Comparison of ENCODE assay signal across 34 cellular contexts in the genomic region with DNA sequence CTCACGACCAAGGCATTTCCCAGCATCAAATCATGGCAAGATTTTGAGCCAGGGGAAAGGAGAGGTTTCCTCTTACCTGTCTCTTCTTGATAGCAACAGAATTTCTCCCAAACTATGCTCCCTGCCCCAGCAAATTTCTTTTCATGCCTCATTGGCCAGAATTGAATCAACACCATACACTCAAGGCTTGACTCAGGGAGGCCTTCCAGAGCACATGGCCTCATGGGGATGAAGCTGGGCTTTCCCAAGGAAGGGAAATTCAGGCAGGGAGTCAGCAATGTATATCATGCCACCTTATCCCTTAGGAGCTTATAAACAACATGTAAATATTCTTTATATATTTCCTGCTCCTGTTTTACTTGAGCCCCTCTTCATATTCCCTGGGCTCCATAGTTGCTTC.
A peak's percentile ranks its signal among the peaks of the same experiment; 100 is the strongest.
DNase-seq lines count a peak whose midpoint lies in the region; ATAC-seq and TF ChIP-seq lines count a peak whose summit lies in the region.
"Had no signal": no experiment of that assay in that cellular context is flagged by ENCODE, and none has a peak within 500 bp of the region (broad histone marks: within the 10 kb centered on the region; RNA-seq: fewer than 3 reads in every experiment).

No MANE protein-coding gene starts in this region.

- H3K4me3 ChIP-seq in GM23248 (no peak overlapping the region), gastrocnemius medialis (no peak overlapping the region)
- H3K4me3 ChIP-seq: BLaER1 treated with 17β-estradiol and CSF1 and Interleukin-3, amounts not matched to agents 10 nM and 100 nM; hepatocyte; lung; mucosa of descending colon; ovary; SJCRH30; smooth muscle cell had no signal

- no peak overlapping the region for H3K27ac Mint-ChIP-seq in activated T-cell treated with anti-CD3 and anti-CD28 coated beads, Interleukin-2, amount 50 U/mL, for 72 hours
- H3K27ac Mint-ChIP-seq: activated B cell treated with CpG ODN at 0.5 μM for 24 hours; activated CD4-positive, alpha-beta T cell treated with anti-CD3 and anti-CD28 coated beads, Interleukin-2, amount 10 ng/mL, durations not matched to agents 7 days and 5 days; activated naive CD8-positive, alpha-beta T cell treated with anti-CD3 and anti-CD28 coated beads, Interleukin-2, amount 10 ng/mL, durations not matched to agents 7 days and 5 days; stimulated activated naive CD8-positive, alpha-beta T cell treated with anti-CD3 and anti-CD28 coated beads, Interleukin-15, amount 100 ng/mL, for 72 hours had no signal

- no peak overlapping the region for H3K9ac ChIP-seq in GM23248
- H3K9ac ChIP-seq: BLaER1 treated with 17β-estradiol and CSF1 and Interleukin-3, amounts not matched to agents 10 nM and 100 nM had no signal

- H3K4me1 ChIP-seq in GM23248 (ENCODE audit: insufficient read depth) (peaks cover 23% of the 10 kb centered on the region), gastrocnemius medialis (peaks cover 0 to 14% of the 10 kb centered on the region in 2 donors)
- H3K4me1 ChIP-seq: SJCRH30 had no signal

- in situ Hi-C loops in GM23248 (cut with MboI), result no loop called here
- in situ Hi-C loops in gastrocnemius medialis (cut with MboI; ENCODE audit: low sequenced_read_pairs in 4 of 4), result no loop called here

- H4K20me1 ChIP-seq in GM23248 (ENCODE audit: insufficient read depth), result no peaks in the 10 kb centered on the region
- H4K20me1 ChIP-seq: BLaER1 treated with 17β-estradiol and CSF1 and Interleukin-3, amounts not matched to agents 10 nM and 100 nM had no signal

- peaks cover 15% of the 10 kb centered on the region for H3F3A ChIP-seq in GM23248 (ENCODE audit: insufficient read depth)

- peaks cover 0 to 1% of the 10 kb centered on the region in 2 donors for H3K36me3 Mint-ChIP-seq in activated T-cell treated with anti-CD3 and anti-CD28 coated beads, Interleukin-2, amount 50 U/mL, for 72 hours (ENCODE audit: insufficient read depth in 2 of 2)

- H3K9me3 Mint-ChIP-seq in activated T-cell treated with anti-CD3 and anti-CD28 coated beads, Interleukin-2, amount 50 U/mL, for 72 hours, result no peaks in the 10 kb centered on the region
- H3K9me3 Mint-ChIP-seq: activated B cell treated with CpG ODN at 0.5 μM for 24 hours; stimulated activated naive CD8-positive, alpha-beta T cell treated with anti-CD3 and anti-CD28 coated beads, Interleukin-15, amount 100 ng/mL, for 72 hours had no signal

- H3K27ac ChIP-seq in GM23248 (peak overlapping the region; percentile 49; the same call in 1 of the 2 replicates), VCaP (peak overlapping the region; percentile 76; the same call in 1 of the 2 replicates), gastrocnemius medialis (peak overlapping the region; percentile 61 to 75 (median 70))
- H3K27ac ChIP-seq: 22Rv1; BLaER1 treated with 17β-estradiol and CSF1 and Interleukin-3, amounts not matched to agents 10 nM and 100 nM; hepatocyte; ovary; SJCRH30 had no signal

- no peak for TF ChIP-seq CTCF in VCaP (conservative IDR thresholded peaks at IDR 0.05)
- no peak for TF ChIP-seq CTCF in gastrocnemius medialis (IDR thresholded peaks at IDR 0.05 in 4 of 5, conservative IDR thresholded peaks at IDR 0.05 in 1 of 5)

- H2AFZ ChIP-seq in GM23248, result no peak overlapping the region
- H2AFZ ChIP-seq: hepatocyte had no signal

- H3K27me3 ChIP-seq in GM23248 (replicated peaks; ENCODE audit: insufficient read depth), result no peaks in the 10 kb centered on the region
- no peaks in the 10 kb centered on the region for H3K27me3 ChIP-seq in gastrocnemius medialis
- H3K27me3 ChIP-seq: BLaER1 treated with 17β-estradiol and CSF1 and Interleukin-3, amounts not matched to agents 10 nM and 100 nM; hepatocyte; ovary; SJCRH30 had no signal

- TF ChIP-seq POLR2A in gastrocnemius medialis (IDR thresholded peaks at IDR 0.05), result no peak

- no peaks in the 10 kb centered on the region for H3K27me3 Mint-ChIP-seq in activated T-cell treated with anti-CD3 and anti-CD28 coated beads, Interleukin-2, amount 50 U/mL, for 72 hours (ENCODE audit: low read depth)
- H3K27me3 Mint-ChIP-seq: activated B cell treated with CpG ODN at 0.5 μM for 24 hours; activated CD4-positive, alpha-beta T cell treated with anti-CD3 and anti-CD28 coated beads, Interleukin-2, amount 10 ng/mL, durations not matched to agents 7 days and 5 days; stimulated activated naive CD8-positive, alpha-beta T cell treated with anti-CD3 and anti-CD28 coated beads, Interleukin-15, amount 100 ng/mL, for 72 hours had no signal

- H3K4me2 ChIP-seq in GM23248 (ENCODE audit: unreplicated experiment), result no peak overlapping the region
- H3K4me2 ChIP-seq: BLaER1 treated with 17β-estradiol and CSF1 and Interleukin-3, amounts not matched to agents 10 nM and 100 nM; hepatocyte had no signal

- H3K36me3 ChIP-seq in GM23248 (ENCODE audit: low read depth) (no peaks in the 10 kb centered on the region), gastrocnemius medialis (no peaks in the 10 kb centered on the region)
- H3K36me3 ChIP-seq: BLaER1 treated with 17β-estradiol and CSF1 and Interleukin-3, amounts not matched to agents 10 nM and 100 nM; ovary; SJCRH30 had no signal

- ATAC-seq in gastrocnemius medialis (no peak), HG03354 (IDR thresholded peaks at IDR 0.05; ENCODE audit: poor library complexity, severe bottlenecking, unreplicated experiment) (no peak)
- ATAC-seq in activated T-cell treated with anti-CD3 and anti-CD28 coated beads, Interleukin-2, amount 50 U/mL, for 72 hours (replicated peaks in 1 of 2), result no peak
- ATAC-seq: mucosa of descending colon; stimulated activated naive CD8-positive, alpha-beta T cell treated with anti-CD3 and anti-CD28 coated beads, Interleukin-15, amount 100 ng/mL, for 72 hours had no signal

- H3K4me3 Mint-ChIP-seq in activated T-cell treated with anti-CD3 and anti-CD28 coated beads, Interleukin-2, amount 50 U/mL, for 72 hours, result no peak overlapping the region
- H3K4me3 Mint-ChIP-seq: activated B cell treated with CpG ODN at 0.5 μM for 24 hours; activated CD4-positive, alpha-beta T cell treated with anti-CD3 and anti-CD28 coated beads, Interleukin-2, amount 10 ng/mL, durations not matched to agents 7 days and 5 days; activated naive CD8-positive, alpha-beta T cell treated with anti-CD3 and anti-CD28 coated beads, Interleukin-2, amount 10 ng/mL, durations not matched to agents 7 days and 5 days; stimulated activated naive CD8-positive, alpha-beta T cell treated with anti-CD3 and anti-CD28 coated beads, Interleukin-15, amount 100 ng/mL, for 72 hours had no signal

- H3K4me1 Mint-ChIP-seq in activated T-cell treated with anti-CD3 and anti-CD28 coated beads, Interleukin-2, amount 50 U/mL, for 72 hours (ENCODE audit: low read depth), result peaks cover 41% of the 10 kb centered on the region

- H3K9me3 ChIP-seq in GM23248 (ENCODE audit: low read depth) (no peaks in the 10 kb centered on the region), gastrocnemius medialis (no peaks in the 10 kb centered on the region)
- H3K9me3 ChIP-seq: BLaER1 treated with 17β-estradiol and CSF1 and Interleukin-3, amounts not matched to agents 10 nM and 100 nM; mucosa of descending colon; ovary; SJCRH30 had no signal

- DNase-seq in GM23248, result peak; percentile 15
- DNase-seq in glomerular visceral epithelial cell (ENCODE audit: extremely low spot score), result peak; percentile 37
- DNase-seq in gastrocnemius medialis, result no peak
- no peak for DNase-seq in head of caudate nucleus
- DNase-seq in amniotic stem cell (lab: John Stamatoyannopoulos, UW), result no peak
- DNase-seq in activated T-cell treated with anti-CD3 and anti-CD28 coated beads, Interleukin-2, amount 50 U/mL, for 72 hours, result no peak
- DNase-seq: activated B cell treated with CpG ODN at 0.5 μM for 24 hours; activated CD4-positive, alpha-beta T cell treated with anti-CD3 and anti-CD28 coated beads, Interleukin-2, amount 10 ng/mL, durations not matched to agents 7 days and 5 days; activated gamma-delta T cell; activated naive CD8-positive, alpha-beta T cell treated with anti-CD3 and anti-CD28 coated beads, Interleukin-2, amount 10 ng/mL, durations not matched to agents 7 days and 5 days; activated T-cell treated with anti-CD3 and anti-CD28 coated beads, Interleukin-2, amount 50 U/mL, for 1 hour; cortex of kidney; DMS53; effector memory CD4-positive, alpha-beta T cell; erythroblast; foreskin melanocyte; HCEC 1CT; left cardiac atrium; mucosa of descending colon; MV-4-11; NCI-H1436; NCI-H2081 treated with DMSO at 0.1 percent for 48 hours; NCI-H345; NCI-H69; ovary; SJCRH30; stimulated activated naive CD8-positive, alpha-beta T cell treated with anti-CD3 and anti-CD28 coated beads, Interleukin-15, amount 100 ng/mL, for 72 hours had no signal

- intact Hi-C loops in gastrocnemius medialis (cut with DNase I; ENCODE audit: low total_unique reads) (loop anchor here (2.0 kb wide), 1 partner anchor 46 kb away; no protein-coding TSS in a partner anchor), head of caudate nucleus (cut with DNase I) (no loop called here)

- 75 to 78% methylated on average over 1 of the region's 1 CpG for WGBS in GM23248 (ENCODE audit: low coverage in 1 of 2, low lambda C conversion rate in 2 of 2, missing lambda C conversion rate in 2 of 2), 2 experiments

- no peaks in the 10 kb centered on the region for H3K9me2 ChIP-seq in GM23248 (ENCODE audit: insufficient read depth)

- H3K79me2 ChIP-seq in GM23248 (ENCODE audit: insufficient read depth), result no peaks in the 10 kb centered on the region
- H3K79me2 ChIP-seq: hepatocyte had no signal

Comparison
In these comparisons a context has a peak if more than half of its experiments do, and no peak if none do; other contexts are left out.
1. DNase-seq: peak in GM23248 (single experiment) and glomerular visceral epithelial cell (single experiment); none in gastrocnemius medialis (0 of 2), head of caudate nucleus (0 of 42), amniotic stem cell (single experiment) and activated T-cell treated with anti-CD3 and anti-CD28 coated beads, Interleukin-2, amount 50 U/mL, for 72 hours (0 of 2).
2. Peak in every context shown above with its lines, with median percentiles within 50 percentile points of each other: H3K27ac ChIP-seq.